Comparison of ENCODE assay signal across 8 cellular contexts in the genomic region with DNA sequence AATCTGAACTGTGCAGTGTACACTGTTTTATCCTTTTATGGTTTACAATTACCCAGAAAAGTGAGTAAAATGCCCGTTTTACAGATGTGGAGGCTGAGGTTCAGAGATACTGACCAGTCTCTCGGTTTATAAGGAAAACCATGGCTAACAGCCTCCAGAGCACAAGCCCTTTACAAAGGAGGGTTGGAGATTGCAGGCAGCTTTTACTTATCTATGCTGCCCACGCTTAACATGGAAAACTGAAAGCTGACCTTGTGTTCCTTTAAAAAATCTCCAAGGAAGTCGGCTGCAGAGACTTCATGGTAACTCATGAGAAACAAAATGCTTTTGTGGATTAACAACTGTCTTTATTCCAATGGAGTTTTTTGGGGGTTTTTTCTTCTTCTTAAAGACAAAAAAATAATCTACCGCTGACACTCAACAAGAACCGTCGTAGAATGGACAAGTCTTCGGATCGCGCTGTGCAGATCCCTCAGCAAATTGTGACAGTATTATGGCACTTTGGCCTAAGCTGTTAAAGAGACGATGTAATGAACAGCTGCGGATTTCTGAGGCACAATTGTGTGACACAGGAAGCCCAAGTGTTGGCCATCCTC. TPM values are rescaled to one million over a fixed set of nuclear protein-coding genes. Genes with fewer than 3 reads are reported as not detected.
DNase-seq lines count a peak whose midpoint lies in the region; ATAC-seq and TF ChIP-seq lines count a peak whose summit lies in the region.

No MANE protein-coding gene starts in this region.

- H3K4me3 ChIP-seq in WI38 (ENCODE audit: low read depth, low read length) (peak overlapping the region; percentile 56), right cardiac atrium (ENCODE audit: low read length) (peak overlapping the region; percentile 23), spleen (peak overlapping the region; percentile 97 to 100 (median 100))

- TF ChIP-seq CTCF in WI38 (IDR thresholded peaks at IDR 0.05; ENCODE audit: low read depth, low read length) (no peak), spleen (IDR thresholded peaks at IDR 0.05 in 8 of 11, conservative IDR thresholded peaks at IDR 0.05 in 3 of 11) (no peak)

- H3K27me3 Mint-ChIP-seq in activated naive CD4-positive, alpha-beta T cell treated with anti-CD3 and anti-CD28 coated beads for 36 hours (ENCODE audit: low read depth): no peaks in the 10 kb centered on the region

- H3K36me3 Mint-ChIP-seq in activated naive CD4-positive, alpha-beta T cell treated with anti-CD3 and anti-CD28 coated beads for 36 hours (ENCODE audit: low read depth): peaks cover 16% of the 10 kb centered on the region

- H3K9me3 Mint-ChIP-seq in activated naive CD4-positive, alpha-beta T cell treated with anti-CD3 and anti-CD28 coated beads for 36 hours: no peaks in the 10 kb centered on the region

- H3K4me1 ChIP-seq in right cardiac atrium (ENCODE audit: control insufficient read depth, insufficient read depth, low read length) (no peaks in the 10 kb centered on the region), spleen (peaks cover 16 to 76% (median 47%) of the 10 kb centered on the region in 6 donors)

- TF ChIP-seq POLR2A in spleen (IDR thresholded peaks at IDR 0.05): no peak

- H3K9me3 ChIP-seq in right cardiac atrium (ENCODE audit: control insufficient read depth, low read length) (no peaks in the 10 kb centered on the region), spleen (no peaks in the 10 kb centered on the region)

- no peak for DNase-seq in activated naive CD4-positive, alpha-beta T cell treated with anti-CD3 and anti-CD28 coated beads for 36 hours
- no peak for DNase-seq in activated naive CD4-positive, alpha-beta T cell (lab: John Stamatoyannopoulos, UW)
- no peak for DNase-seq in right cardiac atrium
- no peak for DNase-seq in spleen
- no peak for DNase-seq in medulla oblongata (ENCODE audit: extremely low spot score)
- no peak for DNase-seq in CD1c-positive myeloid dendritic cell (ENCODE audit: extremely low spot score)
- no peak for DNase-seq in stimulated activated CD4-positive, alpha-beta T cell treated with anti-CD3 and anti-CD28 coated beads, Interleukin-4, amount 100 ng/mL, for 1 hour

- peak overlapping the region; percentile 95 for H3K27ac ChIP-seq in right cardiac atrium (ENCODE audit: low read length)
- peak overlapping the region; percentile 91 to 99 (median 96) for H3K27ac ChIP-seq in spleen

- intact Hi-C loops in activated naive CD4-positive, alpha-beta T cell treated with anti-CD3 and anti-CD28 coated beads for 36 hours (cut with micrococcal nuclease): loop anchor here (1.0 to 2.0 kb wide), 7 partner anchors 32 to 625 kb away; a partner anchor contains a TSS
- intact Hi-C loops in right cardiac atrium (cut with DNase I) (no loop called here), spleen (cut with DNase I; ENCODE audit: low total_unique reads) (no loop called here)

- H3K4me1 Mint-ChIP-seq in activated naive CD4-positive, alpha-beta T cell treated with anti-CD3 and anti-CD28 coated beads for 36 hours (ENCODE audit: low read depth): peaks cover 44% of the 10 kb centered on the region

- WGBS in right cardiac atrium: 7% methylated on average over 12 of the region's 12 CpGs
- 9 to 14% (median 12%) methylated on average over 12 of the region's 12 CpGs for WGBS in spleen, 5 donors

- H3K36me3 ChIP-seq in spleen: peaks cover 0 to 26% (median 9%) of the 10 kb centered on the region in 6 donors

- CTCF ChIA-PET in activated naive CD4-positive, alpha-beta T cell treated with anti-CD3 and anti-CD28 coated beads for 36 hours (lab: Charles Lee): interaction anchor here (1.1 to 3.3 kb wide), 4 partner anchors 31 to 349 kb away, joined by 3 to 11 read pairs (median 4); no protein-coding TSS in a partner anchor

- H3K27me3 ChIP-seq in right cardiac atrium (ENCODE audit: control insufficient read depth, insufficient read depth): no peaks in the 10 kb centered on the region
- no peaks in the 10 kb centered on the region for H3K27me3 ChIP-seq in spleen (replicated peaks in 1 of 7)

- ATAC-seq in right cardiac atrium: peak in 1 of 2 donors; percentile 1

- peak overlapping the region; percentile 98 for H3K4me3 Mint-ChIP-seq in activated naive CD4-positive, alpha-beta T cell treated with anti-CD3 and anti-CD28 coated beads for 36 hours

- peak overlapping the region; percentile 99 for H3K27ac Mint-ChIP-seq in activated naive CD4-positive, alpha-beta T cell treated with anti-CD3 and anti-CD28 coated beads for 36 hours

RNA-seq across cellular contexts. Expression of a gene that starts 0.7 kb away (rescaled TPM):
- total RNA-seq in activated naive CD4-positive, alpha-beta T cell treated with anti-CD3 and anti-CD28 coated beads for 36 hours: 10 to 100 TPM; 29.3 to 30.3 TPM
- total RNA-seq in right cardiac atrium: 10 to 100 TPM; 15.8 to 22.6 (median 20.5) TPM
- polyA plus RNA-seq in right cardiac atrium: 7.4 TPM
- total RNA-seq in spleen: 10 to 100 TPM; 33.5 to 90.9 (median 66.5) TPM
- 10 to 100 TPM; 11.5 to 16.9 (median 14.5) TPM for polyA plus RNA-seq in spleen

RNA-seq across cellular contexts. Expression of a gene that starts 57.2 kb away (rescaled TPM):
- total RNA-seq in activated naive CD4-positive, alpha-beta T cell treated with anti-CD3 and anti-CD28 coated beads for 36 hours: under 1 TPM; 0.48 to 0.59 TPM
- 1 to 10 TPM; 3.1 to 3.8 (median 3.3) TPM for total RNA-seq in right cardiac atrium
- 3.2 TPM for polyA plus RNA-seq in right cardiac atrium
- total RNA-seq in spleen: 1 to 10 TPM in 5 of 7 donors, under 1 TPM in 2; 0.46 to 2.8 (median 1.1) TPM
- under 1 TPM; 0.52 to 0.83 (median 0.74) TPM for polyA plus RNA-seq in spleen

Comparison
In these comparisons a context has a peak if more than half of its experiments do, and no peak if none do; other contexts are left out.
1. H3K4me3 ChIP-seq: peak in every context shown above with its lines; median percentile 100 in spleen; 56 in WI38; 23 in right cardiac atrium.